ENCODE assay signal across 8 cellular contexts in the genomic region with DNA sequence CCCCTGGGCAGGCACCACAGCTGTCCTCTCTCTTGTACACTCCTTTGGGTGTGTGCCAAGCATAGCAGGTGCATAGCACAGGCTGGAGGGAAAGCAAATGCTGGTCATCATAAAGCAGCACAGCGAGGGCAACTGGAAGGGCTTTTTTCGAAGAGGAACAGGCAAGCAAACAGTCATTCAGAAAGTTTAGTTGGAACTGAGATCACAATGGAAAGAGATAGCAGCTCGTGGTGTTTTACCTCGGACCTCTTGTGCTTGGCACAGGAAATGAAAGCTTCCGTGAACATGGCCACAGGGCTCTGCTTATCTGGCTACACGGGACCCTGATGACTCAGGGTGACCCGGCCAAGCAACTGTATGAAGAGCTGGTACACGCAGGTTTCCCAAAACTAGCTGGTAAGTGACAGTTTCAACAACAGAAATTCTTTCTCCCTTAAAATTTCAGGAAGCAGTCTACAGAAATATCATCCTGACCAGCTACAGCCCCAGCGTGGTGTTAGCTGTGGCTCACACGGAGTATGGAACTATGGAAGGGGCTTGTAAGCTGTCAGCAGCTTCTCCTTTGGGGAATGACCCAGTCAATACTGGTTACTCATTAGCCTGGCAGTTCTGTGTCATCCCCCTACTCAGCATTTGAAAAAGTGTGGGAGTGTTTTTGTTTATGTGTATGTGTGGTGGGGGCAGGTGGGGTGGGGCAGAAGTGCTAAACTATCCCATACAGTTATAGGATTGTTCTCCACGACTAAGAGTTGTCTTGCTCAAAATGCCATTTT. TPM values are rescaled to one million over a fixed set of nuclear protein-coding genes. Genes with fewer than 3 reads are reported as not detected.
DNase-seq lines count a peak whose midpoint lies in the region; ATAC-seq lines count a peak whose summit lies in the region.

No MANE protein-coding gene starts in this region.

- peak; percentile 86 for ATAC-seq in GM19467 (IDR thresholded peaks at IDR 0.05; ENCODE audit: unreplicated experiment)
- ATAC-seq in HG03575 (IDR thresholded peaks at IDR 0.05; ENCODE audit: extremely low read depth, insufficient number of reproducible peaks, low FRiP score, unreplicated experiment) = peak; percentile 64
- peak; percentile 95 for ATAC-seq in stimulated activated memory B cell treated with anti-CD40 and anti-IgM and Interleukin-4, amounts not matched to agents 10 μg/mL and 1 μg/mL and 100 μg/mL, for 72 hours

- peaks cover 13% of the 10 kb centered on the region for H3K36me3 Mint-ChIP-seq in stimulated activated memory B cell treated with anti-CD40 and anti-IgM and Interleukin-4, amounts not matched to agents 10 μg/mL and 1 μg/mL and 100 μg/mL, for 72 hours

- no peaks in the 10 kb centered on the region for H3K9me3 Mint-ChIP-seq in stimulated activated memory B cell treated with anti-CD40 and anti-IgM and Interleukin-4, amounts not matched to agents 10 μg/mL and 1 μg/mL and 100 μg/mL, for 72 hours

- no peaks in the 10 kb centered on the region for H3K27me3 Mint-ChIP-seq in stimulated activated memory B cell treated with anti-CD40 and anti-IgM and Interleukin-4, amounts not matched to agents 10 μg/mL and 1 μg/mL and 100 μg/mL, for 72 hours

- peak; percentile 15 for DNase-seq in EH (ENCODE audit: low read depth)
- DNase-seq in RKO (ENCODE audit: low spot score) = peak; percentile 83
- DNase-seq in activated naive CD4-positive, alpha-beta T cell treated with anti-CD3 and anti-CD28 coated beads, Interleukin-2, amount 50 U/mL, for 16 hours = peak; percentile 31
- DNase-seq in lung microvascular endothelial cell (ENCODE audit: low read depth in 2 of 2) = peak; percentile 80 to 100
- DNase-seq in NCI-H446 treated with DMSO at 0.1 percent for 48 hours (lab: John Stamatoyannopoulos, UW) = no peak

- H3K4me3 Mint-ChIP-seq in stimulated activated memory B cell treated with anti-CD40 and anti-IgM and Interleukin-4, amounts not matched to agents 10 μg/mL and 1 μg/mL and 100 μg/mL, for 72 hours = peak overlapping the region; percentile 74

- peak overlapping the region; percentile 92 for H3K27ac Mint-ChIP-seq in stimulated activated memory B cell treated with anti-CD40 and anti-IgM and Interleukin-4, amounts not matched to agents 10 μg/mL and 1 μg/mL and 100 μg/mL, for 72 hours

- H3K4me1 Mint-ChIP-seq in stimulated activated memory B cell treated with anti-CD40 and anti-IgM and Interleukin-4, amounts not matched to agents 10 μg/mL and 1 μg/mL and 100 μg/mL, for 72 hours = peaks cover 17% of the 10 kb centered on the region

RNA-seq across cellular contexts. Expression of a gene that starts 48.1 kb away (rescaled TPM):
- total RNA-seq in lung microvascular endothelial cell = 5.9 and 8.3 TPM in 2 replicates

RNA-seq across cellular contexts. Expression of a gene that starts 57.9 kb away (rescaled TPM):
- 0.22 and 1.2 TPM in 2 replicates for total RNA-seq in lung microvascular endothelial cell
